In the genomic region with DNA sequence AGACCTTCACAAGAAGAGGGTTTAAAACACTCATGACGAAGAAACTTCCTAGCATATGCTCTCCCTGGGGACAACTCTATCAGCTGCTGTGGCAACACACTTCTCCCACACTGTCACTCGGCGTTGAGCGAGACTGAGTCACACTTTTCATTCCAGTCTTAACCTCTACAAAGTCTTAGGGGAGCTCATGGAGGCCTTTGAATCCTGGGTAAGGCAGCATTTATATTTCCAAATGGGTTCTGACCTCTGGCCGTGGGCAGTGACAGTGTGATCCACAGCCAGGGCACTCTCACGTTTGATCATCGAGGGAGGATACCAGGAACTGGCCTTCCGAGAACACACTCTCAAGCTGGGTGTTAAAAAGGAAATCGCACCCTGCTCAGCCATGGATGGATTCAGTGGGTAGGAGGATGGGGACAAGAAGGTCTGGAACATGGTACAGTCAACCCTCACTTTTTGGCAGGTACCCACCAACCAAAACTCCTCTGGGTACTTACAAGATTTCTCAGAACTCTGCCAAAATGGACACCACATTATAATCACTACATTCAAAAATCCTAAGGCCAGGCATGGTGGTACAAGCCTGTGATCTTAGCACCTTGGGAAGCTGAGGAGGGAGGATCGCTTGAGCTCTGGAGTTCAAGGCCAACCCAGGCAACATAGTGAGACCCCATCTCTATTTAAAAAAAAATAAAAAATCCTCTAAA, we compare ENCODE assay signal across 10 cellular contexts. TPM values are rescaled to one million over a fixed set of nuclear protein-coding genes. Genes with fewer than 3 reads are reported as not detected.
DNase-seq lines count a peak whose midpoint lies in the region; ATAC-seq and TF ChIP-seq lines count a peak whose summit lies in the region.
"Had no signal": no experiment of that assay in that cellular context is flagged by ENCODE, and none has a peak within 500 bp of the region (broad histone marks: within the 10 kb centered on the region; RNA-seq: fewer than 3 reads in every experiment).

No MANE protein-coding gene starts in this region.

- no peak for TF ChIP-seq CTCF in HFFc6 (IDR thresholded peaks at IDR 0.05)
- TF ChIP-seq CTCF in choroid plexus epithelial cell (conservative IDR thresholded peaks at IDR 0.05; ENCODE audit: low read depth, low read length): no peak

- ATAC-seq in natural killer cell treated with Interleukin-12 subunit alpha and Interleukin-12 subunit beta and Interleukin-15 and Interleukin-18, amount 100 ng/mL, for 72 hours: peak; percentile 83 to 84
- ATAC-seq in GM19035 (IDR thresholded peaks at IDR 0.05; ENCODE audit: unreplicated experiment) (no peak), GM19467 (IDR thresholded peaks at IDR 0.05; ENCODE audit: unreplicated experiment) (no peak), GM21737 (IDR thresholded peaks at IDR 0.05; ENCODE audit: unreplicated experiment) (no peak)

- H3K36me3 Mint-ChIP-seq in HFFc6 (ENCODE audit: low read depth): peaks cover 50% of the 10 kb centered on the region
- H3K36me3 Mint-ChIP-seq in natural killer cell treated with Interleukin-12 subunit alpha and Interleukin-12 subunit beta and Interleukin-15 and Interleukin-18, amount 100 ng/mL, for 72 hours: peaks cover 28% of the 10 kb centered on the region

- H3K4me3 Mint-ChIP-seq in HFFc6: no peak overlapping the region
- peak overlapping the region; percentile 83 for H3K4me3 Mint-ChIP-seq in natural killer cell treated with Interleukin-12 subunit alpha and Interleukin-12 subunit beta and Interleukin-15 and Interleukin-18, amount 100 ng/mL, for 72 hours

- H3K9me3 Mint-ChIP-seq in HFFc6: peaks cover 5% of the 10 kb centered on the region
- H3K9me3 Mint-ChIP-seq in natural killer cell treated with Interleukin-12 subunit alpha and Interleukin-12 subunit beta and Interleukin-15 and Interleukin-18, amount 100 ng/mL, for 72 hours: peaks cover 3% of the 10 kb centered on the region

- no peak overlapping the region for H3K4me3 ChIP-seq in choroid plexus epithelial cell (ENCODE audit: low read depth, low read length)

- H3K27ac Mint-ChIP-seq in HFFc6: peak overlapping the region; percentile 55
- peak overlapping the region; percentile 93 to 96 for H3K27ac Mint-ChIP-seq in natural killer cell treated with Interleukin-12 subunit alpha and Interleukin-12 subunit beta and Interleukin-15 and Interleukin-18, amount 100 ng/mL, for 72 hours

- DNase-seq in A172 (ENCODE audit: low spot score) (peak; percentile 31), HFFc6 (peak; percentile 31), choroid plexus epithelial cell (ENCODE audit: low read depth) (peak; percentile 81), HUDEP-2 (lab: John Stamatoyannopoulos, UW; ENCODE audit: unreplicated experiment in 76 of 76) (no peak)
- DNase-seq in natural killer cell treated with Interleukin-12 subunit alpha and Interleukin-12 subunit beta and Interleukin-15 and Interleukin-18, amount 100 ng/mL, for 72 hours (ENCODE audit: low spot score): peak; percentile 74
- DNase-seq: COR-L47 had no signal

- peaks cover 6% of the 10 kb centered on the region; the same call in 1 of the 2 replicates for H3K27me3 Mint-ChIP-seq in HFFc6 (ENCODE audit: insufficient read depth)
- H3K27me3 Mint-ChIP-seq in natural killer cell treated with Interleukin-12 subunit alpha and Interleukin-12 subunit beta and Interleukin-15 and Interleukin-18, amount 100 ng/mL, for 72 hours: no peaks in the 10 kb centered on the region

- H3K4me1 Mint-ChIP-seq in HFFc6 (ENCODE audit: low read depth): peaks cover 81% of the 10 kb centered on the region
- peaks cover 71 to 84% of the 10 kb centered on the region in 2 donors for H3K4me1 Mint-ChIP-seq in natural killer cell treated with Interleukin-12 subunit alpha and Interleukin-12 subunit beta and Interleukin-15 and Interleukin-18, amount 100 ng/mL, for 72 hours (ENCODE audit: low read depth in 2 of 2)

RNA-seq across cellular contexts. Expression of a gene that starts 19.6 kb away (rescaled TPM):
- total RNA-seq in A172 (2014; rRNA removed; shearing (Covaris generic)): 104 and 136 TPM in 2 replicates
- total RNA-seq in HFFc6 (2021; fragmentation: NEBNext Ultra II Directional; extraction: Animal tissue kit (Norgen Biotek cat#: 25700)): 100 to 1,000 TPM; 273 to 331 (median 317) TPM
- total RNA-seq in natural killer cell treated with Interleukin-12 subunit alpha and Interleukin-12 subunit beta and Interleukin-15 and Interleukin-18, amount 100 ng/mL, for 72 hours: 100 to 1,000 TPM; 113 to 134 TPM

RNA-seq across cellular contexts. Expression of a gene that starts 37.3 kb away (rescaled TPM):
- total RNA-seq in A172 (2014; rRNA removed; shearing (Covaris generic)): not detected in 2 replicates
- not detected for total RNA-seq in HFFc6 (2021; fragmentation: NEBNext Ultra II Directional; extraction: Animal tissue kit (Norgen Biotek cat#: 25700))
- not detected for total RNA-seq in natural killer cell treated with Interleukin-12 subunit alpha and Interleukin-12 subunit beta and Interleukin-15 and Interleukin-18, amount 100 ng/mL, for 72 hours
- total RNA-seq: lower leg skin had no signal

Comparison
In these comparisons a context has a peak if more than half of its experiments do, and no peak if none do; other contexts are left out.
1. DNase-seq: peak in A172 (single experiment), HFFc6 (single experiment), choroid plexus epithelial cell (single experiment) and natural killer cell treated with Interleukin-12 subunit alpha and Interleukin-12 subunit beta and Interleukin-15 and Interleukin-18, amount 100 ng/mL, for 72 hours (single experiment); none in HUDEP-2 (0 of 76).
2. ATAC-seq: peak in natural killer cell treated with Interleukin-12 subunit alpha and Interleukin-12 subunit beta and Interleukin-15 and Interleukin-18, amount 100 ng/mL, for 72 hours (2 of 2); none in GM19035 (single experiment), GM19467 (single experiment) and GM21737 (single experiment).